ENCODE assay signal across 1 cellular context in the genomic region with DNA sequence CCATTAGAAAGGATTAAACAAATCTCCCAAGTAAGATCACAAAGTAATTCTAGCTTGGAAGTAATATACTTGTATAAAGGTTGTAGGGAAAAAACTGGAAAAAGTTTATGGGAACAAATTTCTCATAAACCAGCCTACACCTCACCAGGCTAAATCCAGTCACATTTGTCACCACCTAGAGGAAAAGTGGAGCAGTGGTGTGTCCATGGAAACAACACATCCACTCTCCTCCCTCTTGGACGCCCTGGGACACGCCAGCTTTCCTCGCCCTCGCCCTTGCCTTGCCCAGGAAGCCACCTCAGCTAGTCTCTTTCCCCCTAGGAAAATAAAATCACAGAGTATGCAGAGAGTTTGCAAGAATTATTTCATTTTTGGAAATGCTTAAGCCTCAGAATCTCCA.
TF ChIP-seq lines count a peak whose summit lies in the region.

No MANE protein-coding gene starts in this region.

TF ChIP-seq in HCT116, 20 proteins besides CTCF, POLR2A, EP300 and RAD21 (continued from another document):
- TF ChIP-seq, protein P1, sequence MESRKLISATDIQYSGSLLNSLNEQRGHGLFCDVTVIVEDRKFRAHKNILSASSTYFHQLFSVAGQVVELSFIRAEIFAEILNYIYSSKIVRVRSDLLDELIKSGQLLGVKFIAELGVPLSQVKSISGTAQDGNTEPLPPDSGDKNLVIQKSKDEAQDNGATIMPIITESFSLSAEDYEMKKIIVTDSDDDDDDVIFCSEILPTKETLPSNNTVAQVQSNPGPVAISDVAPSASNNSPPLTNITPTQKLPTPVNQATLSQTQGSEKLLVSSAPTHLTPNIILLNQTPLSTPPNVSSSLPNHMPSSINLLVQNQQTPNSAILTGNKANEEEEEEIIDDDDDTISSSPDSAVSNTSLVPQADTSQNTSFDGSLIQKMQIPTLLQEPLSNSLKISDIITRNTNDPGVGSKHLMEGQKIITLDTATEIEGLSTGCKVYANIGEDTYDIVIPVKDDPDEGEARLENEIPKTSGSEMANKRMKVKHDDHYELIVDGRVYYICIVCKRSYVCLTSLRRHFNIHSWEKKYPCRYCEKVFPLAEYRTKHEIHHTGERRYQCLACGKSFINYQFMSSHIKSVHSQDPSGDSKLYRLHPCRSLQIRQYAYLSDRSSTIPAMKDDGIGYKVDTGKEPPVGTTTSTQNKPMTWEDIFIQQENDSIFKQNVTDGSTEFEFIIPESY (IDR thresholded peaks at IDR 0.05; ENCODE audit: extremely low read depth, insufficient replicate concordance, low read length): no peak
